Comparison of ENCODE assay signal across 19 cellular contexts in the genomic region with DNA sequence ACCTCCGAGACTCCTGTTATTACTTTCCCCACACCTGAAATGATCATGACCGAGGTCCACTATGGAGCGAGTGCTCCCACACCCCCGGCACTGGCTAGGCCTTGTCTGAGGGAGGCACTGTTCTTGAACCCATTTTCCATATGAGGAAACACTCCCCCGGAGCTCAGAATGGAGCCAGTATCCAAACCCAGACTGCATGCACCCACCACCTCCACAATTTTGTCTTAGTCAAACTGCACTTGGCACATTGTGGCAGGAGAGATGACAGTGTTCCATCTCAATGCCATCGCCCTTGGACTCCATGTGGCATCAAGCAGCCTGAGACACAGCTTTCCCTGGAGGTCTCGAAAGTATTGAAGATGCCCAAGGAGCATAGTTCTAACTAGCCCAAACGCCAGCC.
DNase-seq lines count a peak whose midpoint lies in the region; ATAC-seq and TF ChIP-seq lines count a peak whose summit lies in the region.
"Had no signal": no experiment of that assay in that cellular context is flagged by ENCODE, and none has a peak within 500 bp of the region (broad histone marks: within the 10 kb centered on the region; RNA-seq: fewer than 3 reads in every experiment).

No MANE protein-coding gene starts in this region.

- H3K4ac ChIP-seq in neuronal stem cell (ENCODE audit: low read length): no peak overlapping the region

- H3K23ac ChIP-seq in neuronal stem cell (ENCODE audit: low read depth, low read length, poor library complexity): no peak overlapping the region

- H2BK120ac ChIP-seq in neuronal stem cell (ENCODE audit: low read depth, low read length): no peak overlapping the region

- H3K4me1 ChIP-seq in neuronal stem cell (ENCODE audit: control insufficient read depth in 2 of 2, insufficient read depth in 1 of 2, low read depth in 1 of 2, low read length in 2 of 2) (peaks cover 1 to 2% of the 10 kb centered on the region in 2 donors), aorta (ENCODE audit: control insufficient read depth in 1 of 2, insufficient read depth in 2 of 2, low read length in 2 of 2) (no peaks in the 10 kb centered on the region)

- H3K14ac ChIP-seq in neuronal stem cell (ENCODE audit: low read length): no peak overlapping the region

- no peak for TF ChIP-seq CTCF in chondrocyte (IDR thresholded peaks at IDR 0.05)
- no peak for TF ChIP-seq CTCF in mesothelial cell of epicardium (IDR thresholded peaks at IDR 0.05; ENCODE audit: unreplicated experiment)

- no peak overlapping the region for H4K8ac ChIP-seq in neuronal stem cell (ENCODE audit: low read depth, low read length)

- no peak for DNase-seq in activated naive CD4-positive, alpha-beta T cell treated with anti-CD3 and anti-CD28 coated beads, Interleukin-2, amount 50 U/mL, for 16 hours
- DNase-seq in chondrocyte (ENCODE audit: low spot score) (peak; percentile 25), neuronal stem cell (ENCODE audit: low spot score) (no peak), aorta (peak; percentile 8 to 24), mesothelial cell of epicardium (ENCODE audit: low spot score in 2 of 2, unreplicated experiment in 2 of 2) (no peak)
- no peak for DNase-seq in stimulated activated naive CD8-positive, alpha-beta T cell treated with anti-CD3 and anti-CD28 coated beads, Interleukin-15, Interleukin-2, amounts not matched to agents 100 U/mL and 50 U/mL, for 24 hours
- DNase-seq: C1 segment of cervical spinal cord; CD4-positive, alpha-beta memory T cell; COR-L47; DMS153; DMS79 treated with DMSO at 0.1 percent for 48 hours; EL; IMR-90; KBM-7 had no signal

- ATAC-seq in aorta (ENCODE audit: low FRiP score) (no peak), HG03460 (IDR thresholded peaks at IDR 0.05; ENCODE audit: unreplicated experiment) (no peak)
- no peak for ATAC-seq in stimulated activated naive CD8-positive, alpha-beta T cell treated with anti-CD3 and anti-CD28 coated beads, Interleukin-15, Interleukin-2, amounts not matched to agents 100 U/mL and 50 U/mL, for 24 hours
- ATAC-seq: HCT116 had no signal

- peaks cover 3% of the 10 kb centered on the region for H3K27me3 Mint-ChIP-seq in activated naive CD4-positive, alpha-beta T cell treated with anti-CD3 and anti-CD28 coated beads, Interleukin-2, amount 50 U/mL, for 24 hours
- H3K27me3 Mint-ChIP-seq in chondrocyte (ENCODE audit: low read depth) (peaks cover 16% of the 10 kb centered on the region), mesothelial cell of epicardium (ENCODE audit: low read depth) (peaks cover 9% of the 10 kb centered on the region)

- H3K9me3 ChIP-seq in neuronal stem cell (replicated peaks in 1 of 2; ENCODE audit: control insufficient read depth in 2 of 2, insufficient read depth in 1 of 2, low read depth in 1 of 2, low read length in 2 of 2) (peaks cover 0 to 3% of the 10 kb centered on the region in 2 donors), aorta (ENCODE audit: control insufficient read depth, low read length) (peaks cover 1% of the 10 kb centered on the region)

- no peak overlapping the region for H2BK5ac ChIP-seq in neuronal stem cell (ENCODE audit: low read length)

- H3K27me3 ChIP-seq in neuronal stem cell (ENCODE audit: control insufficient read depth in 3 of 3, insufficient read depth in 3 of 3, low read depth in 1 of 3, low read length in 3 of 3) (no peaks in the 10 kb centered on the region), aorta (ENCODE audit: control insufficient read depth in 1 of 2, insufficient read depth in 2 of 2, low read length in 1 of 2) (no peaks in the 10 kb centered on the region)

- peaks cover 9% of the 10 kb centered on the region for H3K4me1 Mint-ChIP-seq in activated naive CD4-positive, alpha-beta T cell treated with anti-CD3 and anti-CD28 coated beads, Interleukin-2, amount 50 U/mL, for 24 hours
- peaks cover 4% of the 10 kb centered on the region for H3K4me1 Mint-ChIP-seq in chondrocyte (ENCODE audit: low read depth)
- no peaks in the 10 kb centered on the region for H3K4me1 Mint-ChIP-seq in mesothelial cell of epicardium

- H3K27ac ChIP-seq in neuronal stem cell (replicated peaks; ENCODE audit: low read length) (no peak overlapping the region), aorta (ENCODE audit: low read depth in 1 of 2, low read length in 2 of 2) (no peak overlapping the region)
- H3K27ac ChIP-seq: 22Rv1, HL-60 had no signal

- H3K18ac ChIP-seq in neuronal stem cell (ENCODE audit: low read length): peak overlapping the region; percentile 35

- H2BK15ac ChIP-seq in neuronal stem cell (ENCODE audit: low read length): peak overlapping the region; percentile 31

- no peak overlapping the region for H4K91ac ChIP-seq in neuronal stem cell (ENCODE audit: low read depth, low read length, poor library complexity)

- H3K9ac ChIP-seq in neuronal stem cell (ENCODE audit: low read depth, low read length, poor library complexity): no peak overlapping the region

- H3K79me1 ChIP-seq in neuronal stem cell (ENCODE audit: low read depth, low read length): no peaks in the 10 kb centered on the region

- peak overlapping the region; percentile 44 for H2AK5ac ChIP-seq in neuronal stem cell (ENCODE audit: low read depth, low read length)

- H2BK12ac ChIP-seq in neuronal stem cell (ENCODE audit: low read length): no peak overlapping the region

- no peaks in the 10 kb centered on the region for H3K36me3 Mint-ChIP-seq in activated naive CD4-positive, alpha-beta T cell treated with anti-CD3 and anti-CD28 coated beads, Interleukin-2, amount 50 U/mL, for 24 hours
- H3K36me3 Mint-ChIP-seq in chondrocyte (ENCODE audit: low read depth) (peaks cover 3% of the 10 kb centered on the region), mesothelial cell of epicardium (no peaks in the 10 kb centered on the region)

- H3K4me3 ChIP-seq in neuronal stem cell (ENCODE audit: low read length in 2 of 2) (no peak overlapping the region), aorta (ENCODE audit: low read length in 2 of 2) (no peak overlapping the region)

- no peak overlapping the region for H3K4me2 ChIP-seq in neuronal stem cell (ENCODE audit: insufficient read depth, low read length, poor library complexity, severe bottlenecking)

- H3K4me3 Mint-ChIP-seq in activated naive CD4-positive, alpha-beta T cell treated with anti-CD3 and anti-CD28 coated beads, Interleukin-2, amount 50 U/mL, for 24 hours: no peak overlapping the region
- H3K4me3 Mint-ChIP-seq in chondrocyte (ENCODE audit: unreplicated experiment) (no peak overlapping the region), mesothelial cell of epicardium (no peak overlapping the region)
- H3K4me3 Mint-ChIP-seq: CD4-positive, alpha-beta memory T cell had no signal

- H3K36me3 ChIP-seq in neuronal stem cell (replicated peaks in 1 of 2; ENCODE audit: control insufficient read depth in 2 of 2, insufficient read depth in 2 of 2, low read length in 2 of 2): no peaks in the 10 kb centered on the region
- no peaks in the 10 kb centered on the region for H3K36me3 ChIP-seq in aorta (ENCODE audit: control insufficient read depth in 1 of 2, insufficient read depth in 2 of 2, low read length in 1 of 2)

- peak overlapping the region; percentile 17 for H3K27ac Mint-ChIP-seq in activated naive CD4-positive, alpha-beta T cell treated with anti-CD3 and anti-CD28 coated beads, Interleukin-2, amount 50 U/mL, for 24 hours
- no peak overlapping the region for H3K27ac Mint-ChIP-seq in chondrocyte (ENCODE audit: unreplicated experiment)
- H3K27ac Mint-ChIP-seq in mesothelial cell of epicardium: no peak overlapping the region

- H3K9me3 Mint-ChIP-seq in activated naive CD4-positive, alpha-beta T cell treated with anti-CD3 and anti-CD28 coated beads, Interleukin-2, amount 50 U/mL, for 24 hours: no peaks in the 10 kb centered on the region
- H3K9me3 Mint-ChIP-seq in chondrocyte (ENCODE audit: low read depth) (peaks cover 6% of the 10 kb centered on the region), mesothelial cell of epicardium (peaks cover 6% of the 10 kb centered on the region)

- intact Hi-C loops in aorta (cut with DNase I): no loop called here

- H2AFZ ChIP-seq in neuronal stem cell (ENCODE audit: low read length): no peak overlapping the region

- no CpG with 5 or more reads among the region's 8 CpGs for WGBS in neuronal stem cell (ENCODE audit: extremely low coverage in 2 of 2, insufficient read length in 2 of 2, insufficient replicate concordance in 1 of 2), 2 donors
- 91 to 92% methylated on average over 8 of the region's 8 CpGs for WGBS in aorta, 2 donors

Comparison
In these comparisons a context has a peak if more than half of its experiments do, and no peak if none do; other contexts are left out.
1. DNase-seq: peak in chondrocyte (single experiment) and aorta (2 of 2); none in activated naive CD4-positive, alpha-beta T cell treated with anti-CD3 and anti-CD28 coated beads, Interleukin-2, amount 50 U/mL, for 16 hours (single experiment), neuronal stem cell (single experiment), mesothelial cell of epicardium (0 of 2) and stimulated activated naive CD8-positive, alpha-beta T cell treated with anti-CD3 and anti-CD28 coated beads, Interleukin-15, Interleukin-2, amounts not matched to agents 100 U/mL and 50 U/mL, for 24 hours (single experiment).